ENCODE assay signal across 1 cellular context in genomic region chr2:172439509-172439860, GRCh38.
TF ChIP-seq lines count a peak whose summit lies in the region.

No MANE protein-coding gene starts in this region.

TF ChIP-seq in endothelial cell of umbilical vein, 7 proteins besides CTCF, POLR2A, EP300 and RAD21:
- TF ChIP-seq POLR2AphosphoS5 (IDR thresholded peaks at IDR 0.05; ENCODE audit: insufficient read depth, low read depth, low read length) (no peak), JUN (IDR thresholded peaks at IDR 0.05; ENCODE audit: borderline replicate concordance, insufficient read depth, insufficient read length, low read depth) (no peak), EZH2 (IDR thresholded peaks at IDR 0.05; ENCODE audit: borderline replicate concordance, low read depth, low read length, severe bottlenecking) (no peak), GATA2 (IDR thresholded peaks at IDR 0.05; ENCODE audit: insufficient read depth, insufficient read length, low read depth, low read length) (peak; percentile 5), MAX (IDR thresholded peaks at IDR 0.05; ENCODE audit: insufficient read depth, insufficient read length) (no peak), MYC (IDR thresholded peaks at IDR 0.05; ENCODE audit: low read depth, low read length) (no peak), FOS (IDR thresholded peaks at IDR 0.05; ENCODE audit: borderline replicate concordance, insufficient read depth, low read length) (no peak)
